In genomic region chr12:12926571-12927071, GRCh38 we compare ENCODE assay signal across 10 cellular contexts. TPM values are rescaled to one million over a fixed set of nuclear protein-coding genes. Genes with fewer than 3 reads are reported as not detected.
DNase-seq lines count a peak whose midpoint lies in the region; ATAC-seq, FAIRE-seq and TF ChIP-seq lines count a peak whose summit lies in the region.
"Had no signal": no experiment of that assay in that cellular context is flagged by ENCODE, and none has a peak within 500 bp of the region (broad histone marks: within the 10 kb centered on the region; RNA-seq: fewer than 3 reads in every experiment).

No MANE protein-coding gene starts in this region.

- no peak overlapping the region for H3K23ac ChIP-seq in mesendoderm (ENCODE audit: low read length)

- H3K27ac ChIP-seq in right atrium auricular region (no peak overlapping the region), mammary epithelial cell (ENCODE audit: insufficient read depth, low read depth, low read length) (peak overlapping the region; percentile 38), mesendoderm (ENCODE audit: low read depth, low read length) (no peak overlapping the region)

- H2AK5ac ChIP-seq in mesendoderm (ENCODE audit: low read length), result no peak overlapping the region

- H3K56ac ChIP-seq in mesendoderm (ENCODE audit: low read length), result peak overlapping the region; percentile 5

- dilution Hi-C loops in mammary epithelial cell (cut with HindIII; ENCODE audit: low sequenced_read_pairs), result no loop called here

- no peak overlapping the region for H3K4ac ChIP-seq in mesendoderm (ENCODE audit: low read depth, low read length)

- intact Hi-C loops in Right ventricle myocardium inferior (cut with DNase I) (no loop called here), mammary epithelial cell (cut with micrococcal nuclease) (no loop called here)

- in situ Hi-C loops in mammary epithelial cell (cut with MboI; ENCODE audit: low sequenced_read_pairs in 2 of 2), result no loop called here

- no peak overlapping the region for H2BK15ac ChIP-seq in mesendoderm (replicated peaks; ENCODE audit: low read depth)

- H3K4me3 ChIP-seq in right atrium auricular region, result no peak overlapping the region
- H3K4me3 ChIP-seq in mammary epithelial cell (replicated peaks in 1 of 3; ENCODE audit: insufficient read depth in 1 of 3, low read depth in 2 of 3, low read length in 3 of 3), result no peak overlapping the region
- no peak overlapping the region for H3K4me3 ChIP-seq in mesendoderm (ENCODE audit: low read length)

- TF ChIP-seq CTCF in right atrium auricular region (IDR thresholded peaks at IDR 0.05) (no peak), mammary epithelial cell (conservative IDR thresholded peaks at IDR 0.05 in 1 of 2, IDR thresholded peaks at IDR 0.05 in 1 of 2; ENCODE audit: extremely low read depth in 1 of 2, insufficient read depth in 1 of 2, low read depth in 1 of 2, low read length in 2 of 2) (no peak)

- H4K8ac ChIP-seq in mesendoderm (ENCODE audit: low read depth, low read length), result no peak overlapping the region

- H2AFZ ChIP-seq in mammary epithelial cell (ENCODE audit: low read depth, low read length), result peak overlapping the region; percentile 68

- no peak overlapping the region for H2BK5ac ChIP-seq in mesendoderm (ENCODE audit: low read length)

- H3K36me3 ChIP-seq in right atrium auricular region (no peaks in the 10 kb centered on the region), mammary epithelial cell (ENCODE audit: insufficient read depth, low read length) (peaks cover 2% of the 10 kb centered on the region), mesendoderm (ENCODE audit: control insufficient read depth, insufficient read depth, low read length) (no peaks in the 10 kb centered on the region)

- H3K18ac ChIP-seq in mesendoderm (ENCODE audit: low read length), result no peak overlapping the region

- H3K4me2 ChIP-seq in mammary epithelial cell (ENCODE audit: insufficient read depth, low read depth, low read length), result no peak overlapping the region
- no peak overlapping the region for H3K4me2 ChIP-seq in mesendoderm (ENCODE audit: low read length)

- H4K5ac ChIP-seq in mesendoderm (ENCODE audit: low read length), result no peak overlapping the region

- CTCF ChIA-PET in mammary epithelial cell (lab: Charles Lee; ENCODE audit: low non-redundant PET), result no interaction called here

- H3K79me1 ChIP-seq in mesendoderm (ENCODE audit: low read length), result no peaks in the 10 kb centered on the region

- H3K9me3 ChIP-seq in right atrium auricular region (no peaks in the 10 kb centered on the region), mammary epithelial cell (replicated peaks; ENCODE audit: insufficient read depth, low read length) (no peaks in the 10 kb centered on the region)
- H3K9me3 ChIP-seq: ascending aorta had no signal

- peak; percentile 50 for DNase-seq in right atrium auricular region (ENCODE audit: low spot score)
- DNase-seq in Right ventricle myocardium inferior (ENCODE audit: missing footprints), result no peak
- no peak for DNase-seq in mammary epithelial cell
- no peak for DNase-seq in mesendoderm
- DNase-seq in urothelium cell line (ENCODE audit: low spot score), result no peak
- no peak for DNase-seq in NCI-H1105 treated with DMSO at 0.1 percent for 48 hours (lab: John Stamatoyannopoulos, UW)

- 96% methylated on average over 17 of the region's 18 CpGs for WGBS in mammary epithelial cell (ENCODE audit: low coverage, missing lambda C conversion rate)
- WGBS in mesendoderm (ENCODE audit: extremely low coverage, insufficient coverage, low lambda C conversion rate), result no CpG with 5 or more reads among the region's 18 CpGs

- no TSS peak for BruUV-seq in mammary epithelial cell (replicated peaks; lab: Mats Ljungman, UMichigan)

- H3K9ac ChIP-seq in mammary epithelial cell (ENCODE audit: insufficient read depth, low read length) (no peak overlapping the region), mesendoderm (ENCODE audit: low read length) (no peak overlapping the region)

- FAIRE-seq in urothelium cell line (lab: Jason Lieb, UNC), result peak; percentile 30

- H4K20me1 ChIP-seq in mammary epithelial cell (ENCODE audit: insufficient read depth, low read length), result no peaks in the 10 kb centered on the region

- ATAC-seq in Right ventricle myocardium inferior (no peak), HG03342 (IDR thresholded peaks at IDR 0.05; ENCODE audit: unreplicated experiment) (no peak), HG03196 (IDR thresholded peaks at IDR 0.05; ENCODE audit: unreplicated experiment) (no peak)

- H3K27me3 ChIP-seq in right atrium auricular region, result no peaks in the 10 kb centered on the region
- H3K27me3 ChIP-seq in mammary epithelial cell (ENCODE audit: insufficient read depth, low read length), result no peaks in the 10 kb centered on the region
- no peaks in the 10 kb centered on the region for H3K27me3 ChIP-seq in mesendoderm (ENCODE audit: insufficient read depth, low read length, poor library complexity)
- H3K27me3 ChIP-seq: ascending aorta had no signal

- H3K4me1 ChIP-seq in right atrium auricular region, result no peaks in the 10 kb centered on the region
- H3K4me1 ChIP-seq in mammary epithelial cell (ENCODE audit: insufficient read depth, low read length), result peaks cover 9% of the 10 kb centered on the region
- no peaks in the 10 kb centered on the region for H3K4me1 ChIP-seq in mesendoderm (ENCODE audit: control insufficient read depth, low read depth, low read length)

- H3K79me2 ChIP-seq in mammary epithelial cell (ENCODE audit: insufficient read depth, low read length) (peaks cover 27% of the 10 kb centered on the region), mesendoderm (ENCODE audit: control insufficient read depth, insufficient read depth, low read length) (no peaks in the 10 kb centered on the region)

- H2BK120ac ChIP-seq in mesendoderm (ENCODE audit: low read depth, low read length), result no peak overlapping the region

RNA-seq across cellular contexts. Expression of gene GPRC5D, which starts 25.3 kb away (rescaled TPM):
- total RNA-seq in right atrium auricular region, result not detected
- total RNA-seq in Right ventricle myocardium inferior, result not detected
- not detected for total RNA-seq in mammary epithelial cell
- polyA plus RNA-seq in mammary epithelial cell, result not detected
- polyA minus RNA-seq in mammary epithelial cell, result not detected
- not detected for polyA plus RNA-seq in mesendoderm (2013, experiment 1 of 2)
- polyA plus RNA-seq in mesendoderm (2013, experiment 2 of 2), result not detected
- total RNA-seq: ascending aorta, T-helper 17 cell had no signal

RNA-seq across cellular contexts. Expression of gene GPRC5A, which starts 35.3 kb away (rescaled TPM):
- 10 to 100 TPM; 10.1 to 14.3 TPM for total RNA-seq in right atrium auricular region
- total RNA-seq in Right ventricle myocardium inferior, result 1.7 TPM
- total RNA-seq in mammary epithelial cell, result 10 to 100 TPM in 1 of 2 donors, 1 to 10 TPM in 1; 6.0 to 15.3 TPM
- 84.3 TPM for polyA plus RNA-seq in mammary epithelial cell
- polyA minus RNA-seq in mammary epithelial cell, result 81.9 TPM
- polyA plus RNA-seq in mesendoderm (2013, experiment 1 of 2), result 0.59 TPM
- 0.52 TPM for polyA plus RNA-seq in mesendoderm (2013, experiment 2 of 2)
